ENCODE assay signal across 1 cellular context in the genomic region with DNA sequence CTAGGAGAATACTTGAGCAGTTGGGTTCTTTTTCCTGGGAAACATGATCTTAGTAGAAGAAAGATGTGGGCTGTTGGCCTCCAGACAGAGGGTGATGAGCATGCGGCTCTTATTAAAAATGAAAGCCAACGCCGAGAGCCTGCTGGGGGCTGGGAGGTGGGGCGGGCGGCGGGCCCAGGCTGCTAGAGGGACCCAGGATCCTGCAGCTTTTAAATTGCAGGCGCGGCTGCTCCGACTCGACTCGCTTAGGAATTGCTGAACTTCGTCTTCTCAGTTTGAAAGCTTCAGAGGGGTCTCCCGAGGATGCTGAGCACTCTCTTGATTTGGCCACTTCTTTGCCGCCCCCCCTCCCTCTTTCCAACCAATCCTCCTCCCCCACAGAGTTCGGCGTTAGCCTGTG.
TF ChIP-seq lines count a peak whose summit lies in the region.

No MANE protein-coding gene starts in this region.

TF ChIP-seq in GM23338, 12 proteins besides CTCF, POLR2A, EP300 and RAD21 (continued from another document):
- TF ChIP-seq, protein P1, sequence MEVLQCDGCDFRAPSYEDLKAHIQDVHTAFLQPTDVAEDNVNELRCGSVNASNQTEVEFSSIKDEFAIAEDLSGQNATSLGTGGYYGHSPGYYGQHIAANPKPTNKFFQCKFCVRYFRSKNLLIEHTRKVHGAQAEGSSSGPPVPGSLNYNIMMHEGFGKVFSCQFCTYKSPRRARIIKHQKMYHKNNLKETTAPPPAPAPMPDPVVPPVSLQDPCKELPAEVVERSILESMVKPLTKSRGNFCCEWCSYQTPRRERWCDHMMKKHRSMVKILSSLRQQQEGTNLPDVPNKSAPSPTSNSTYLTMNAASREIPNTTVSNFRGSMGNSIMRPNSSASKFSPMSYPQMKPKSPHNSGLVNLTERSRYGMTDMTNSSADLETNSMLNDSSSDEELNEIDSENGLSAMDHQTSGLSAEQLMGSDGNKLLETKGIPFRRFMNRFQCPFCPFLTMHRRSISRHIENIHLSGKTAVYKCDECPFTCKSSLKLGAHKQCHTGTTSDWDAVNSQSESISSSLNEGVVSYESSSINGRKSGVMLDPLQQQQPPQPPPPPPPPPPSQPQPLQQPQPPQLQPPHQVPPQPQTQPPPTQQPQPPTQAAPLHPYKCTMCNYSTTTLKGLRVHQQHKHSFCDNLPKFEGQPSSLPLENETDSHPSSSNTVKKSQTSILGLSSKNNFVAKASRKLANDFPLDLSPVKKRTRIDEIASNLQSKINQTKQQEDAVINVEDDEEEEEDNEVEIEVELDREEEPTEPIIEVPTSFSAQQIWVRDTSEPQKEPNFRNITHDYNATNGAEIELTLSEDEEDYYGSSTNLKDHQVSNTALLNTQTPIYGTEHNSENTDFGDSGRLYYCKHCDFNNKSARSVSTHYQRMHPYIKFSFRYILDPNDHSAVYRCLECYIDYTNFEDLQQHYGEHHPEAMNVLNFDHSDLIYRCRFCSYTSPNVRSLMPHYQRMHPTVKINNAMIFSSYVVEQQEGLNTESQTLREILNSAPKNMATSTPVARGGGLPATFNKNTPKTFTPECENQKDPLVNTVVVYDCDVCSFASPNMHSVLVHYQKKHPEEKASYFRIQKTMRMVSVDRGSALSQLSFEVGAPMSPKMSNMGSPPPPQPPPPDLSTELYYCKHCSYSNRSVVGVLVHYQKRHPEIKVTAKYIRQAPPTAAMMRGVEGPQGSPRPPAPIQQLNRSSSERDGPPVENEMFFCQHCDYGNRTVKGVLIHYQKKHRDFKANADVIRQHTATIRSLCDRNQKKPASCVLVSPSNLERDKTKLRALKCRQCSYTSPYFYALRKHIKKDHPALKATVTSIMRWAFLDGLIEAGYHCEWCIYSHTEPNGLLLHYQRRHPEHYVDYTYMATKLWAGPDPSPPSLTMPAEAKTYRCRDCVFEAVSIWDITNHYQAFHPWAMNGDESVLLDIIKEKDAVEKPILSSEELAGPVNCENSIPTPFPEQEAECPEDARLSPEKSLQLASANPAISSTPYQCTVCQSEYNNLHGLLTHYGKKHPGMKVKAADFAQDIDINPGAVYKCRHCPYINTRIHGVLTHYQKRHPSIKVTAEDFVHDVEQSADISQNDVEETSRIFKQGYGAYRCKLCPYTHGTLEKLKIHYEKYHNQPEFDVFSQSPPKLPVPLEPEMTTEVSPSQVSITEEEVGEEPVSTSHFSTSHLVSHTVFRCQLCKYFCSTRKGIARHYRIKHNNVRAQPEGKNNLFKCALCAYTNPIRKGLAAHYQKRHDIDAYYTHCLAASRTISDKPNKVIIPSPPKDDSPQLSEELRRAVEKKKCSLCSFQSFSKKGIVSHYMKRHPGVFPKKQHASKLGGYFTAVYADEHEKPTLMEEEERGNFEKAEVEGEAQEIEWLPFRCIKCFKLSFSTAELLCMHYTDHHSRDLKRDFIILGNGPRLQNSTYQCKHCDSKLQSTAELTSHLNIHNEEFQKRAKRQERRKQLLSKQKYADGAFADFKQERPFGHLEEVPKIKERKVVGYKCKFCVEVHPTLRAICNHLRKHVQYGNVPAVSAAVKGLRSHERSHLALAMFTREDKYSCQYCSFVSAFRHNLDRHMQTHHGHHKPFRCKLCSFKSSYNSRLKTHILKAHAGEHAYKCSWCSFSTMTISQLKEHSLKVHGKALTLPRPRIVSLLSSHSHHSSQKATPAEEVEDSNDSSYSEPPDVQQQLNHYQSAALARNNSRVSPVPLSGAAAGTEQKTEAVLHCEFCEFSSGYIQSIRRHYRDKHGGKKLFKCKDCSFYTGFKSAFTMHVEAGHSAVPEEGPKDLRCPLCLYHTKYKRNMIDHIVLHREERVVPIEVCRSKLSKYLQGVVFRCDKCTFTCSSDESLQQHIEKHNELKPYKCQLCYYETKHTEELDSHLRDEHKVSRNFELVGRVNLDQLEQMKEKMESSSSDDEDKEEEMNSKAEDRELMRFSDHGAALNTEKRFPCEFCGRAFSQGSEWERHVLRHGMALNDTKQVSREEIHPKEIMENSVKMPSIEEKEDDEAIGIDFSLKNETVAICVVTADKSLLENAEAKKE (CRISPR knock-in tag; IDR thresholded peaks at IDR 0.05): no peak
- no peak for TF ChIP-seq EZH2phosphoT487 (IDR thresholded peaks at IDR 0.05; ENCODE audit: unreplicated experiment)
- TF ChIP-seq, protein P2, sequence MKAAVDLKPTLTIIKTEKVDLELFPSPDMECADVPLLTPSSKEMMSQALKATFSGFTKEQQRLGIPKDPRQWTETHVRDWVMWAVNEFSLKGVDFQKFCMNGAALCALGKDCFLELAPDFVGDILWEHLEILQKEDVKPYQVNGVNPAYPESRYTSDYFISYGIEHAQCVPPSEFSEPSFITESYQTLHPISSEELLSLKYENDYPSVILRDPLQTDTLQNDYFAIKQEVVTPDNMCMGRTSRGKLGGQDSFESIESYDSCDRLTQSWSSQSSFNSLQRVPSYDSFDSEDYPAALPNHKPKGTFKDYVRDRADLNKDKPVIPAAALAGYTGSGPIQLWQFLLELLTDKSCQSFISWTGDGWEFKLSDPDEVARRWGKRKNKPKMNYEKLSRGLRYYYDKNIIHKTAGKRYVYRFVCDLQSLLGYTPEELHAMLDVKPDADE (IDR thresholded peaks at IDR 0.05): no peak
- no peak for TF ChIP-seq STAT1 (IDR thresholded peaks at IDR 0.05; ENCODE audit: unreplicated experiment)
